ENCODE assay signal across 22 cellular contexts in genomic region chr2:218280260-218280870, GRCh38. TPM values are rescaled to one million over a fixed set of nuclear protein-coding genes. Genes with fewer than 3 reads are reported as not detected.
DNase-seq lines count a peak whose midpoint lies in the region; ATAC-seq and TF ChIP-seq lines count a peak whose summit lies in the region.
"Had no signal": no experiment of that assay in that cellular context is flagged by ENCODE, and none has a peak within 500 bp of the region (broad histone marks: within the 10 kb centered on the region; RNA-seq: fewer than 3 reads in every experiment).

No MANE protein-coding gene starts in this region.

- ATAC-seq in natural killer cell, result no peak
- ATAC-seq in natural killer cell treated with Interleukin-12 subunit alpha and Interleukin-12 subunit beta and Interleukin-15 and Interleukin-18, amount 100 ng/mL, for 72 hours, result no peak
- no peak for ATAC-seq in body of pancreas
- no peak for ATAC-seq in HG03571 (IDR thresholded peaks at IDR 0.05; ENCODE audit: unreplicated experiment)
- ATAC-seq: CD8-positive, alpha-beta T cell; left lung had no signal

- H3K36me3 Mint-ChIP-seq in natural killer cell, result peaks cover 9% of the 10 kb centered on the region
- H3K36me3 Mint-ChIP-seq in natural killer cell treated with Interleukin-12 subunit alpha and Interleukin-12 subunit beta and Interleukin-15 and Interleukin-18, amount 100 ng/mL, for 72 hours, result peaks cover 9% of the 10 kb centered on the region

- no peak for TF ChIP-seq POLR2A in body of pancreas (IDR thresholded peaks at IDR 0.05)

- H3K4me1 Mint-ChIP-seq in natural killer cell, result peaks cover 27 to 58% of the 10 kb centered on the region in 2 donors
- H3K4me1 Mint-ChIP-seq in natural killer cell treated with Interleukin-12 subunit alpha and Interleukin-12 subunit beta and Interleukin-15 and Interleukin-18, amount 100 ng/mL, for 72 hours (ENCODE audit: low read depth in 2 of 2), result peaks cover 13 to 25% of the 10 kb centered on the region in 2 donors

- H3K4me3 ChIP-seq in body of pancreas, result no peak overlapping the region
- no peak overlapping the region for H3K4me3 ChIP-seq in osteoblast (ENCODE audit: insufficient read depth, low read length)
- H3K4me3 ChIP-seq: GM23248, left lung, SJCRH30 had no signal

- H3K27me3 Mint-ChIP-seq in natural killer cell (ENCODE audit: low read depth in 2 of 2), result no peaks in the 10 kb centered on the region
- no peaks in the 10 kb centered on the region for H3K27me3 Mint-ChIP-seq in natural killer cell treated with Interleukin-12 subunit alpha and Interleukin-12 subunit beta and Interleukin-15 and Interleukin-18, amount 100 ng/mL, for 72 hours
- H3K27me3 Mint-ChIP-seq: activated naive CD4-positive, alpha-beta T cell treated with anti-CD3 and anti-CD28 coated beads, Interleukin-2, amount 10 ng/mL, durations not matched to agents 7 days and 5 days had no signal

- H3K27ac Mint-ChIP-seq in natural killer cell, result peak overlapping the region; percentile 43 to 79
- H3K27ac Mint-ChIP-seq in natural killer cell treated with Interleukin-12 subunit alpha and Interleukin-12 subunit beta and Interleukin-15 and Interleukin-18, amount 100 ng/mL, for 72 hours, result peak overlapping the region in 1 of 2 donors; percentile 84
- H3K27ac Mint-ChIP-seq: activated naive CD4-positive, alpha-beta T cell treated with anti-CD3 and anti-CD28 coated beads, Interleukin-2, amount 10 ng/mL, durations not matched to agents 7 days and 5 days; CD8-positive, alpha-beta T cell; T-helper 2 cell treated with Interferon-gamma antibody and Interleukin-4, amounts not matched to agents 5 μg/mL and 100 μg/mL, for 36 hours had no signal

- H3K4me2 ChIP-seq in osteoblast (ENCODE audit: insufficient read depth, low read length), result no peak overlapping the region

- H3K27me3 ChIP-seq in body of pancreas (no peaks in the 10 kb centered on the region), osteoblast (ENCODE audit: insufficient read depth, low read length) (no peaks in the 10 kb centered on the region)
- H3K27me3 ChIP-seq: left lung, SJCRH30 had no signal

- DNase-seq in natural killer cell (no peak), body of pancreas (no peak), osteoblast (ENCODE audit: insufficient read length, low spot score, missing footprints) (peak; percentile 49), substantia nigra (lab: John Stamatoyannopoulos, UW) (no peak), NCI-H2107 (lab: John Stamatoyannopoulos, UW) (no peak), NCI-H2227 (lab: John Stamatoyannopoulos, UW; ENCODE audit: unreplicated experiment) (no peak)
- no peak for DNase-seq in natural killer cell treated with Interleukin-12 subunit alpha and Interleukin-12 subunit beta and Interleukin-15 and Interleukin-18, amount 100 ng/mL, for 72 hours (ENCODE audit: low spot score)
- DNase-seq: activated naive CD4-positive, alpha-beta T cell treated with anti-CD3 and anti-CD28 coated beads, Interleukin-2, amount 10 ng/mL, durations not matched to agents 7 days and 5 days; activated T-cell treated with anti-CD3 and anti-CD28 coated beads, Interleukin-2, amount 50 U/mL, for 48 hours; GM23248; IMR-90; midbrain; MM.1S; NCI-H1694 treated with DMSO at 0.1 percent for 48 hours; NCI-H345; PC-9; SJCRH30; stimulated activated CD4-positive, alpha-beta T cell treated with anti-CD3 and anti-CD28 coated beads, Interleukin-12 subunit alpha, Interleukin-12 subunit beta, amount 100 ng/mL, for 4 hours had no signal

- H3K9me3 ChIP-seq in body of pancreas, result no peaks in the 10 kb centered on the region
- no peaks in the 10 kb centered on the region for H3K9me3 ChIP-seq in osteoblast (ENCODE audit: low read depth, low read length)
- H3K9me3 ChIP-seq: left lung, SJCRH30 had no signal

- H3K4me1 ChIP-seq in body of pancreas (peaks cover 73% of the 10 kb centered on the region), osteoblast (ENCODE audit: insufficient read depth, low read length) (peaks cover 42% of the 10 kb centered on the region)

- no peak overlapping the region for H3K4me3 Mint-ChIP-seq in natural killer cell
- no peak overlapping the region for H3K4me3 Mint-ChIP-seq in natural killer cell treated with Interleukin-12 subunit alpha and Interleukin-12 subunit beta and Interleukin-15 and Interleukin-18, amount 100 ng/mL, for 72 hours
- H3K4me3 Mint-ChIP-seq: activated naive CD4-positive, alpha-beta T cell treated with anti-CD3 and anti-CD28 coated beads, Interleukin-2, amount 10 ng/mL, durations not matched to agents 7 days and 5 days; CD8-positive, alpha-beta T cell; T-helper 2 cell treated with Interferon-gamma antibody and Interleukin-4, amounts not matched to agents 5 μg/mL and 100 μg/mL, for 36 hours had no signal

- peaks cover 93% of the 10 kb centered on the region for H3K79me2 ChIP-seq in osteoblast (ENCODE audit: insufficient read depth, low read length)

- H3K9me3 Mint-ChIP-seq in natural killer cell, result no peaks in the 10 kb centered on the region
- H3K9me3 Mint-ChIP-seq in natural killer cell treated with Interleukin-12 subunit alpha and Interleukin-12 subunit beta and Interleukin-15 and Interleukin-18, amount 100 ng/mL, for 72 hours, result no peaks in the 10 kb centered on the region
- H3K9me3 Mint-ChIP-seq: activated naive CD4-positive, alpha-beta T cell treated with anti-CD3 and anti-CD28 coated beads, Interleukin-2, amount 10 ng/mL, durations not matched to agents 7 days and 5 days; CD8-positive, alpha-beta T cell; T-helper 2 cell treated with Interferon-gamma antibody and Interleukin-4, amounts not matched to agents 5 μg/mL and 100 μg/mL, for 36 hours had no signal

- 79 to 95% methylated on average over 14 of the region's 14 CpGs for WGBS in body of pancreas, 2 donors

- TF ChIP-seq CTCF in natural killer cell (IDR thresholded peaks at IDR 0.05) (no peak), body of pancreas (IDR thresholded peaks at IDR 0.05) (no peak), osteoblast (IDR thresholded peaks at IDR 0.05; ENCODE audit: extremely low read depth, low read depth, low read length) (no peak)

- peaks cover 20% of the 10 kb centered on the region for H4K20me1 ChIP-seq in osteoblast (ENCODE audit: insufficient read depth, low read length)

- H2AFZ ChIP-seq in osteoblast (ENCODE audit: low read length), result no peak overlapping the region
- H2AFZ ChIP-seq: GM23248, PC-9 had no signal

- intact Hi-C loops in natural killer cell (cut with micrococcal nuclease) (no loop called here), body of pancreas (cut with DNase I) (no loop called here)

- H3K36me3 ChIP-seq in body of pancreas (replicated peaks in 1 of 2; ENCODE audit: insufficient read depth in 1 of 2, low read depth in 2 of 2) (peaks cover 42 to 49% of the 10 kb centered on the region in 2 donors), osteoblast (ENCODE audit: insufficient read depth, low read length) (peaks cover 60% of the 10 kb centered on the region)
- H3K36me3 ChIP-seq: SJCRH30 had no signal

- peak overlapping the region in 3 of 4 donors; percentile 98 to 99 (median 98) for H3K27ac ChIP-seq in body of pancreas
- H3K27ac ChIP-seq in osteoblast (ENCODE audit: low read depth, low read length), result no peak overlapping the region
- H3K27ac ChIP-seq in substantia nigra (ENCODE audit: low read depth, low read length, poor library complexity, severe bottlenecking), result no peak overlapping the region
- H3K27ac ChIP-seq: SJCRH30 had no signal

RNA-seq across cellular contexts. Expression of gene PNKD, which starts 10.0 kb away (rescaled TPM):
- total RNA-seq in natural killer cell, result 10 to 100 TPM; 18.8 to 21.3 (median 18.9) TPM
- total RNA-seq in natural killer cell treated with Interleukin-12 subunit alpha and Interleukin-12 subunit beta and Interleukin-15 and Interleukin-18, amount 100 ng/mL, for 72 hours, result 10 to 100 TPM; 20.6 to 22.0 TPM
- 10 to 100 TPM; 17.1 to 21.3 TPM for total RNA-seq in body of pancreas
- 23.2 and 24.2 TPM in 2 replicates for total RNA-seq in osteoblast

RNA-seq across cellular contexts. Expression of gene AAMP, which starts 10.4 kb away (rescaled TPM):
- total RNA-seq in natural killer cell, result 10 to 100 TPM; 52.5 to 61.6 (median 60.0) TPM
- 100 to 1,000 TPM in 1 of 2 donors, 10 to 100 TPM in 1; 75.6 to 104 TPM for total RNA-seq in natural killer cell treated with Interleukin-12 subunit alpha and Interleukin-12 subunit beta and Interleukin-15 and Interleukin-18, amount 100 ng/mL, for 72 hours
- total RNA-seq in body of pancreas, result 100 to 1,000 TPM in 1 of 2 donors, 10 to 100 TPM in 1; 61.5 to 114 TPM
- 85.7 and 97.0 TPM in 2 replicates for total RNA-seq in osteoblast

RNA-seq across cellular contexts. Expression of gene TMBIM1, which starts 11.9 kb away (rescaled TPM):
- total RNA-seq in natural killer cell (100 to 1,000 TPM in 1 of 3 donors, 10 to 100 TPM in 2; 84.9 to 107 (median 95.1) TPM), body of pancreas (100 to 1,000 TPM; 125 to 148 TPM), osteoblast (155 and 187 TPM in 2 replicates)
- 10 to 100 TPM; 42.8 to 79.0 TPM for total RNA-seq in natural killer cell treated with Interleukin-12 subunit alpha and Interleukin-12 subunit beta and Interleukin-15 and Interleukin-18, amount 100 ng/mL, for 72 hours

RNA-seq across cellular contexts. Expression of gene GPBAR1, which starts 19.6 kb away (rescaled TPM):
- 1 to 10 TPM; 1.4 to 3.3 (median 2.6) TPM for total RNA-seq in natural killer cell
- 1 to 10 TPM; 2.6 to 3.0 TPM for total RNA-seq in natural killer cell treated with Interleukin-12 subunit alpha and Interleukin-12 subunit beta and Interleukin-15 and Interleukin-18, amount 100 ng/mL, for 72 hours
- total RNA-seq in body of pancreas, result 10 to 100 TPM in 1 of 2 donors, 1 to 10 TPM in 1; 3.1 to 90.3 TPM
- 0.36 TPM in 1 of 2 replicates, not detected in the other for total RNA-seq in osteoblast
- total RNA-seq: GM23248 had no signal

Comparison
In these comparisons a context has a peak if more than half of its experiments do, and no peak if none do; other contexts are left out.
1. H3K27ac ChIP-seq: peak in body of pancreas (3 of 4); none in osteoblast (single experiment) and substantia nigra (single experiment).